Comparison of ENCODE assay signal across 1 cellular context in the genomic region with DNA sequence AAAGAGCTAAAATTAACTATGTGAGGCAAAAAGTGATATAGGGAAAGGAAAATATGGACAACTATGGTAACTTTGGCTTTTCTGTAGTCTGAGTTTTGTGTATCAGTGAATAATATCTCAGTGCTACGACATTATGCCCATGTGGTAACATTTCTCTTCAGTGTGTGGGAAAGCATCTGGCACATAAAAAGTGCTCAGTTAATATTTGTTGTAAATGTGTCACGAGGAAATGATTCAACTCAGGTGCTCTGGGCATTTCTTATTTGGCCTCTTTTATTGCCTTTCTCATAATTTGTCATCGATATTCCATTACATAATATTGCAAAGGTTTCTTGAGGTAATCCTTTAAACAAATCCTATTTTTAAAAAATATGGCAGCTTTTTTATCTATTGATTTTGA.
TF ChIP-seq lines count a peak whose summit lies in the region.

No MANE protein-coding gene starts in this region.

TF ChIP-seq in GM12891, 5 proteins besides CTCF, POLR2A, EP300 and RAD21:
- TF ChIP-seq POU2F2 (IDR thresholded peaks at IDR 0.05; ENCODE audit: low read depth, low read length) (no peak), POLR2AphosphoS5 (IDR thresholded peaks at IDR 0.05; ENCODE audit: low read depth, low read length) (no peak), TAF1 (IDR thresholded peaks at IDR 0.05; ENCODE audit: low read depth, low read length) (no peak), PAX5 (IDR thresholded peaks at IDR 0.05; ENCODE audit: insufficient read depth, low read length, severe bottlenecking) (no peak), SPI1 (IDR thresholded peaks at IDR 0.05; ENCODE audit: low read depth, low read length) (no peak)
